In genomic region chr7:11054033-11054432, GRCh38 we compare ENCODE assay signal across 23 cellular contexts.
DNase-seq lines count a peak whose midpoint lies in the region; ATAC-seq, FAIRE-seq and TF ChIP-seq lines count a peak whose summit lies in the region.
"Had no signal": no experiment of that assay in that cellular context is flagged by ENCODE, and none has a peak within 500 bp of the region (broad histone marks: within the 10 kb centered on the region; RNA-seq: fewer than 3 reads in every experiment).

No MANE protein-coding gene starts in this region.

- POLR2A ChIA-PET in K562 (lab: Yijun Ruan, JAX) = no interaction called here
- POLR2A ChIA-PET in HepG2 (lab: Yijun Ruan, JAX) = no interaction called here

- FAIRE-seq in K562 (lab: Jason Lieb, UNC) = peak; percentile 6
- no peak for FAIRE-seq in HepG2 (lab: Jason Lieb, UNC)
- no peak for FAIRE-seq in RCC 7860 (lab: Jason Lieb, UNC)
- FAIRE-seq: GM12878, GM12892 had no signal

- no peak for TF ChIP-seq CTCF in K562 (IDR thresholded peaks at IDR 0.05 in 2 of 3, conservative IDR thresholded peaks at IDR 0.05 in 1 of 3; ENCODE audit: insufficient read depth in 2 of 3, low read depth in 1 of 3, low read length in 3 of 3)
- TF ChIP-seq CTCF in HepG2 (CRISPR knock-in tag; IDR thresholded peaks at IDR 0.05) = no peak
- no peak for TF ChIP-seq CTCF in right lobe of liver (IDR thresholded peaks at IDR 0.05)

- H3K36me3 ChIP-seq in K562 (ENCODE audit: control insufficient read depth, insufficient read depth, low read length) (peaks cover 38% of the 10 kb centered on the region), HepG2 (replicated peaks in 1 of 2; ENCODE audit: control insufficient read depth in 1 of 2, insufficient read depth in 2 of 2, low read length in 2 of 2) (peaks cover 2 to 27% of the 10 kb centered on the region in 2 experiments; a peak in 4 of 5 replicates), right lobe of liver (no peaks in the 10 kb centered on the region)

- 91% methylated on average over 2 of the region's 2 CpGs for WGBS in K562 (ENCODE audit: insufficient coverage, low coverage, missing lambda C conversion rate)
- 97% methylated on average over 2 of the region's 2 CpGs for WGBS in HepG2 (ENCODE audit: low lambda C conversion rate)
- whole genome bisulfite sequencing in right lobe of liver (ENCODE audit: insufficient coverage, low coverage, low lambda C conversion rate, missing lambda C conversion rate) = 32% methylated on average over 2 of the region's 2 CpGs

- TF ChIP-seq RAD21 in K562 (CRISPR knock-in tag; conservative IDR thresholded peaks at IDR 0.05 in 1 of 2, IDR thresholded peaks at IDR 0.05 in 1 of 2) (no peak), HepG2 (CRISPR knock-in tag; IDR thresholded peaks at IDR 0.05) (no peak)

- H3K27ac ChIP-seq in K562 (ENCODE audit: extremely low read depth, low read depth, low read length) = no peak overlapping the region
- H3K27ac ChIP-seq in HepG2 (ENCODE audit: extremely low read length, insufficient read depth, low read length) = no peak overlapping the region
- no peak overlapping the region for H3K27ac ChIP-seq in right lobe of liver
- H3K27ac ChIP-seq: 22Rv1; A549; BLaER1 treated with 17β-estradiol and CSF1 and Interleukin-3, amounts not matched to agents 10 nM and 100 nM had no signal

- TF ChIP-seq POLR2A in K562 (conservative IDR thresholded peaks at IDR 0.05) = no peak
- TF ChIP-seq POLR2A in HepG2 (IDR thresholded peaks at IDR 0.05; ENCODE audit: insufficient read depth in 1 of 2, low read depth in 2 of 2, low read length in 2 of 2) = no peak
- no peak for TF ChIP-seq POLR2A in right lobe of liver (IDR thresholded peaks at IDR 0.05)

- H3K9me3 ChIP-seq in K562 (replicated peaks; ENCODE audit: control insufficient read depth, insufficient read depth, low read depth, low read length) (no peaks in the 10 kb centered on the region), HepG2 (ENCODE audit: low read length) (no peaks in the 10 kb centered on the region), right lobe of liver (no peaks in the 10 kb centered on the region)
- H3K9me3 ChIP-seq: A549; BLaER1 treated with 17β-estradiol and CSF1 and Interleukin-3, amounts not matched to agents 10 nM and 100 nM had no signal

- H3K4me3 ChIP-seq in K562 (no peak overlapping the region), HepG2 (replicated peaks in 1 of 3; ENCODE audit: insufficient read depth in 1 of 3, low read depth in 2 of 3, low read length in 3 of 3) (no peak overlapping the region), right lobe of liver (no peak overlapping the region)
- H3K4me3 ChIP-seq: A549; BLaER1 treated with 17β-estradiol and CSF1 and Interleukin-3, amounts not matched to agents 10 nM and 100 nM; GM12878 had no signal

- DNase-seq in K562 (ENCODE audit: extremely low read depth in 1 of 4, low spot score in 3 of 4) (no peak), HepG2 (ENCODE audit: low spot score) (peak; percentile 6), right lobe of liver (no peak), C1 segment of cervical spinal cord (lab: John Stamatoyannopoulos, UW) (no peak), NCI-H1436 (lab: John Stamatoyannopoulos, UW) (no peak), RCC 7860 (ENCODE audit: low spot score) (no peak)
- DNase-seq: AML-193; CD4-positive, alpha-beta memory T cell; CD4-positive, CD25-positive, alpha-beta regulatory T cell; CD8-positive, alpha-beta memory T cell; COR-L47; DMS 273 treated with DMSO at 0.1 percent for 48 hours; DMS153; DMS53; DMS79; DND-41; EL; GDM1 had no signal

- in situ Hi-C loops in K562 (cut with MboI) (no loop called here), HepG2 (cut with HindIII; ENCODE audit: extremely low pct_ligation_motif_present, low pct_unique_long_range_greater_than_20kb) (no loop called here)

- H3K27me3 ChIP-seq in K562 (ENCODE audit: control insufficient read depth in 2 of 2, insufficient read depth in 2 of 2, low read length in 2 of 2) = no peaks in the 10 kb centered on the region
- no peaks in the 10 kb centered on the region for H3K27me3 ChIP-seq in HepG2 (ENCODE audit: control insufficient read depth in 1 of 2, insufficient read depth in 2 of 2, low read length in 2 of 2)
- no peaks in the 10 kb centered on the region for H3K27me3 ChIP-seq in right lobe of liver
- H3K27me3 ChIP-seq: BLaER1 treated with 17β-estradiol and CSF1 and Interleukin-3, amounts not matched to agents 10 nM and 100 nM had no signal

- no peak for TF ChIP-seq EP300 in K562 (IDR thresholded peaks at IDR 0.05; ENCODE audit: low read length)
- no peak for TF ChIP-seq EP300 in HepG2 (IDR thresholded peaks at IDR 0.05; ENCODE audit: low read depth in 2 of 2, low read length in 2 of 2)
- TF ChIP-seq EP300 in HepG2 (CRISPR knock-in tag; IDR thresholded peaks at IDR 0.05; ENCODE audit: borderline replicate concordance) = no peak

- no TSS peak for BruUV-seq in K562 (replicated peaks; lab: Mats Ljungman, UMichigan)
- BruUV-seq in HepG2 (replicated peaks; lab: Mats Ljungman, UMichigan) = no TSS peak

- H4K20me1 ChIP-seq in K562 (replicated peaks; ENCODE audit: control insufficient read depth, insufficient read depth, low read length) (no peaks in the 10 kb centered on the region), HepG2 (ENCODE audit: insufficient read depth, low read length) (no peaks in the 10 kb centered on the region)

- H3K9ac ChIP-seq in K562 (ENCODE audit: insufficient read depth in 1 of 2, low read depth in 2 of 2, low read length in 2 of 2) (no peak overlapping the region), HepG2 (ENCODE audit: insufficient read depth, low read depth, low read length) (no peak overlapping the region)
- H3K9ac ChIP-seq: BLaER1 treated with 17β-estradiol and CSF1 and Interleukin-3, amounts not matched to agents 10 nM and 100 nM had no signal

- H3K4me1 ChIP-seq in K562 (replicated peaks in 1 of 2; ENCODE audit: control insufficient read depth in 2 of 2, insufficient read depth in 2 of 2, low read length in 2 of 2) = no peaks in the 10 kb centered on the region
- H3K4me1 ChIP-seq in HepG2 (ENCODE audit: insufficient read depth, low read length) = peaks cover 10% of the 10 kb centered on the region; the same call in 1 of the 2 replicates
- H3K4me1 ChIP-seq in right lobe of liver = peaks cover 0 to 8% (median 4%) of the 10 kb centered on the region in 4 donors
- H3K4me1 ChIP-seq: A549; BLaER1 treated with 17β-estradiol and CSF1 and Interleukin-3, amounts not matched to agents 10 nM and 100 nM had no signal

- intact Hi-C loops in K562 (cut with micrococcal nuclease) = no loop called here
- intact Hi-C loops in HepG2 (cut with micrococcal nuclease; ENCODE audit: unreplicated experiment) = no loop called here
- intact Hi-C loops in right lobe of liver (cut with DNase I) = no loop called here

- H2AFZ ChIP-seq in K562 (ENCODE audit: low read depth, low read length) = no peak overlapping the region
- H2AFZ ChIP-seq in HepG2 (ENCODE audit: low read length) = no peak overlapping the region

- ATAC-seq in K562 (no peak), HepG2 (no peak), right lobe of liver (peak; percentile 53 to 83 (median 78))
- ATAC-seq: A549, GM12878 had no signal

- H3K79me2 ChIP-seq in K562 (ENCODE audit: control insufficient read depth, insufficient read depth, low read length) = no peaks in the 10 kb centered on the region
- H3K79me2 ChIP-seq in HepG2 (ENCODE audit: insufficient read depth, low read length) = no peaks in the 10 kb centered on the region

- H3K4me2 ChIP-seq in K562 (ENCODE audit: insufficient read depth, low read length) (no peak overlapping the region), HepG2 (ENCODE audit: low read depth, low read length) (no peak overlapping the region)
- H3K4me2 ChIP-seq: A549; BLaER1 treated with 17β-estradiol and CSF1 and Interleukin-3, amounts not matched to agents 10 nM and 100 nM had no signal

- H3K9me1 ChIP-seq in K562 (ENCODE audit: control insufficient read depth, insufficient read depth, low read length) = no peaks in the 10 kb centered on the region

- CTCF ChIA-PET in K562 (lab: Yijun Ruan, JAX; ENCODE audit: low intra/inter-chr PET ratio) = no interaction called here
- CTCF ChIA-PET in HepG2 (lab: Yijun Ruan, JAX; ENCODE audit: low intra/inter-chr PET ratio, low total read pairs) = no interaction called here

TF ChIP-seq in K562, 482 proteins besides CTCF, POLR2A, EP300 and RAD21 (continues in another document):
- TF ChIP-seq BDP1 (IDR thresholded peaks at IDR 0.05; ENCODE audit: insufficient read depth, insufficient read length) = no peak
- no peak for TF ChIP-seq CHD1 (IDR thresholded peaks at IDR 0.05; ENCODE audit: low read length)
- no peak for TF ChIP-seq NFYB (IDR thresholded peaks at IDR 0.05; ENCODE audit: extremely low read depth, insufficient read length)
- TF ChIP-seq MIER1 (IDR thresholded peaks at IDR 0.05; ENCODE audit: low read depth) = no peak
- no peak for TF ChIP-seq U2AF2 (optimal IDR thresholded peaks at IDR 0.05; ENCODE audit: low read depth, low read length)
- no peak for TF ChIP-seq STAT5A (IDR thresholded peaks at IDR 0.05; ENCODE audit: borderline replicate concordance, low read length)
- TF ChIP-seq MAZ (CRISPR knock-in tag; conservative IDR thresholded peaks at IDR 0.05 in 1 of 2, IDR thresholded peaks at IDR 0.05 in 1 of 2) = no peak
- no peak for TF ChIP-seq ZNF76 (CRISPR knock-in tag; IDR thresholded peaks at IDR 0.05; ENCODE audit: borderline replicate concordance)

TF ChIP-seq in HepG2, 621 proteins besides CTCF, POLR2A, EP300 and RAD21 (continues in another document):
- TF ChIP-seq ZNF550 (CRISPR knock-in tag; IDR thresholded peaks at IDR 0.05; ENCODE audit: borderline replicate concordance) = no peak
- no peak for TF ChIP-seq U2AF1 (optimal IDR thresholded peaks at IDR 0.05; ENCODE audit: low read depth, low read length)

Comparison
In these comparisons a context has a peak if more than half of its experiments do, and no peak if none do; other contexts are left out.
1. ATAC-seq: peak in right lobe of liver (4 of 4); none in K562 (single experiment) and HepG2 (single experiment).